ENCODE assay signal across 1 cellular context in the genomic region with DNA sequence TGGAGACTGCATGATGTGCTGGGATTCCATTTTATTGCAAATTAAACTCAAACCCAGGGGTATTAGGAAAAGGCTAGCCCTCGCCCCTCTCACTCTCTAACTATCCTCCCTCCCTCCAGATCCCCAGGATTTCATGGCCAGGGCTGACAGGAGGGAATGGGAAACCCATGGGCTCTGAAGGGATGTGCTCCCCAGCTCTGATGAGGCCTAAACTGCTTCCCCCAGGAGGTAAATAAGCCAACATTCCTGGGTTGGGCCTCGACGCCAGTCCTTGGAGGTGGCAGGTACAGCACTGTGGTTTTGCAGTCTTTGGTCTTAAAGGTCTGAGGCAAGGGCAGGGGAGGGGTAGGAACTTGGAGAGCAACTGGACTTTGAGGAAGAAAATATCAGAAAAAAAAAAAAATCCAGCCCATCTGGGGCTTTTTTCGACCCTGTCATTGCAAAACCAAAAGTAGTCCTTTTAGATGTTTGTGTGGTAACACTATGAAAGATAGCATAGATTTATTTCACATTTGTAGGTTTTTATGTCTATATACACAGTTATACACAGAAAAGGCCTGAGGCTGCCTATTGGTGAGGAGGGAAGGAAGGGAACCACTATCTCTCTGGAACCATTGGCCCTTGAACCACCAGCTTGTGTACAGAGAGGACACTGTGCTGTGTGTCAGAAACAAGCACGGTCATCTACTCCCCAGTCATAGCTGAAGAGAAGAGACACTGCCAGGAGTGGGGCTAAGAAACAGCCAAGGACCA.
TF ChIP-seq lines count a peak whose summit lies in the region.

No MANE protein-coding gene starts in this region.

TF ChIP-seq in HepG2, 621 proteins besides CTCF, POLR2A, EP300 and RAD21:
- no peak for TF ChIP-seq ZNF546 (CRISPR knock-in tag; conservative IDR thresholded peaks at IDR 0.05)
- TF ChIP-seq HNRNPLL (IDR thresholded peaks at IDR 0.05; ENCODE audit: low read depth, low read length, poor library complexity, severe bottlenecking): no peak
- TF ChIP-seq ZNF7 (CRISPR knock-in tag; IDR thresholded peaks at IDR 0.05): 0 out of 2 replicates have a peak, but pooled peaks have one; percentile 36
- TF ChIP-seq RNF2 (conservative IDR thresholded peaks at IDR 0.05; ENCODE audit: low read depth): no peak
